ENCODE assay signal across 16 cellular contexts in the genomic region with DNA sequence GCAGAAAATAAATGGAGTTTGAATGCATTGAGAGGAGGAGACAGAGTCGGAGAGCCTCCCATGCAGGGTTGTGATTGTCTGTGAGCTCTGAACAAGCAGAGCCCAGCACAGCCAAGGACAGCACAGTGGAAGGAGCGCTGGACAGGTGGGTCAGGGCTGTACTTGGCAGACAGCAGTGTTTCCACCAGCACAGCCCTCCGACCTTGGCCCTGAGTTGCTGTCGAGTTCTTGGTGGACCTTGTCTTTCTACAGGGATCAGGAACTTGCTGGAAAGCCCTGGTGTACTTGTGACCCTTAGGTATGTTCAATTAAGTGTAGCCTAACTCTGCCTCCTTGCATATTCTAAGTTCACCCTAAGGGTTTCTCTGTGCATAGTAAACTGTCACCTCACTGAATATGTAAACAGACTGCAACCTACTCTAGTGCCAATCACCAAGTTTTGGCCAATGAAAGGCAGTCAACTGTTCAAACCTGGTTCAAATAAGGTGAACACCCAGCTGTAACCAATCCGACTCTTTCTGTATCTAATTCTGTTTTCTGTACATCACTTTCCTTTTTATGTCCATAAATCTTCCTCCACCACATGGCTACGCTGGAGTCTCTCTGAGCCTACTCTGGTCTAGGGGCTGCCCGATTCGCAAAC.
"Had no signal": no experiment of that assay in that cellular context is flagged by ENCODE, and none has a peak within 500 bp of the region (broad histone marks: within the 10 kb centered on the region; RNA-seq: fewer than 3 reads in every experiment).

No MANE protein-coding gene starts in this region.

- H3K36me3 ChIP-seq: cardiac muscle cell, transverse colon had no signal

- H3K9me3 Mint-ChIP-seq: activated T-helper 2 cell treated with anti-CD3 and anti-CD28 coated beads, Interferon-gamma antibody, Interleukin-2, Interleukin-4, amounts not matched to agents 10 μg/mL and 5 μg/mL and 100 μg/mL, durations not matched to agents 14 hours and 24 hours and 36 hours; endodermal cell; nephron progenitor cell had no signal

- DNase-seq: activated CD4-positive, alpha-beta T cell treated with anti-CD3 and anti-CD28 coated beads, Interleukin-2, amount 50 U/mL, for 1 hour; activated naive CD4-positive, alpha-beta T cell treated with anti-CD3 and anti-CD28 coated beads, Interleukin-2, amount 50 U/mL, for 16 hours; dorsolateral prefrontal cortex; endodermal cell; erythroblast; islet precursor cell; left ventricle myocardium superior; mesendoderm; nephron progenitor cell; stimulated activated CD4-positive, alpha-beta T cell treated with anti-CD3 and anti-CD28 coated beads, Interleukin-4, amount 100 ng/mL, for 1 hour; stimulated activated naive CD4-positive, alpha-beta T cell; substantia nigra; transverse colon had no signal

- H3K4me3 Mint-ChIP-seq: endodermal cell, nephron progenitor cell had no signal

- H3K27me3 ChIP-seq: cardiac muscle cell, dorsolateral prefrontal cortex, transverse colon had no signal

- H3K9me3 ChIP-seq: transverse colon had no signal

- H3K27ac ChIP-seq: cardiac muscle cell, dorsolateral prefrontal cortex, transverse colon had no signal

- H3K27ac Mint-ChIP-seq: activated T-helper 2 cell treated with anti-CD3 and anti-CD28 coated beads, Interferon-gamma antibody, Interleukin-2, Interleukin-4, amounts not matched to agents 10 μg/mL and 5 μg/mL and 100 μg/mL, durations not matched to agents 14 hours and 24 hours and 36 hours; endodermal cell; nephron progenitor cell had no signal

- ATAC-seq: activated CD4-positive, CD25-positive, alpha-beta regulatory T cell treated with anti-CD3 and anti-CD28 coated beads, Interleukin-2, amount 50 U/mL, for 24 hours; left ventricle myocardium superior had no signal

- H3K4me3 ChIP-seq: cardiac muscle cell, dorsolateral prefrontal cortex, transverse colon had no signal
